12 cellular contexts compared by ENCODE assay signal in the genomic region with DNA sequence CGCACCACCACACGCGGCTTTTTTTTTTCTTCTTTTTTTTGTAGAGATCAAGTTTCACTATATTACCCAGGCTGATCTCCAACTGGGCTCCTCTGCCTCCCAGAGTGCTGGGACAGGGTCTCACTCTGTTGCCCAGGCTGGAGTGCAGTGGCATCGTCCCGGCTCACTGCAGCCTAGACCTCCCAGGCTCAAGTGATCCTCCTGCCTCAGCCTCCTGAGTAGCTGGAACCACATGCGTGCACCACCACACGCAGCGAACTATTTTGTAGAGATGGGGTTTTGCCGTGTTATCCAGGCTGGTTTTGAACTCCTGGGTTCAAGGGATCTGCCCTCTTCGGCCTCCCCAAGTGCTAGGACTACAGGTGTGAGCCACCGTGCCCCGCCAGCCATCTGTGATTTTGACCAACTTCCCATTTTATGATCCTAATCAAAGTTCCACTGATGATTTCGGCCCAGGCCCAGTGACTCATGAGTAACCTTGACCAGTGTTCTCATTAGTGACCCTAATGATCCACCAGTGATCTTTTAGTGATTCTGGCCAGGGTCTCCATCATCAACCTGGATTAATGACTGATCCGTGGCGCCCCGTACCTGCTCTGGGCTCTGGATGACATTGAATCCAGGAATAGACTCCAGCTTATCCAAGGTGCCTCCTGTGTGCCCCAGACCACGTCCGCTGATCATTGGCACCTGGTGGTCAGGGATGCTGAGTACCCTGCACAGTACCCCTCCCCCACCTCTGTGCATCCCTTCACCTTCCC. TPM values are rescaled to one million over a fixed set of nuclear protein-coding genes. Genes with fewer than 3 reads are reported as not detected.
A peak's percentile ranks its signal among the peaks of the same experiment; 100 is the strongest.
DNase-seq lines count a peak whose midpoint lies in the region; ATAC-seq and TF ChIP-seq lines count a peak whose summit lies in the region.
"Had no signal": no experiment of that assay in that cellular context is flagged by ENCODE, and none has a peak within 500 bp of the region (broad histone marks: within the 10 kb centered on the region; RNA-seq: fewer than 3 reads in every experiment).

No MANE protein-coding gene starts in this region.

- H3K23me2 ChIP-seq in H9 (ENCODE audit: insufficient read length, low read depth, low read length, poor library complexity, severe bottlenecking), result peaks cover 21% of the 10 kb centered on the region

- H4K8ac ChIP-seq in H9 (replicated peaks; ENCODE audit: insufficient read length, low read depth, low read length), result no peak overlapping the region

- POLR2A ChIA-PET in WTC11 (lab: Charles Lee), result interaction anchor here (0.5 to 0.7 kb wide), 3 partner anchors 8 to 44 kb away, joined by 3 to 6 read pairs (median 4); no protein-coding TSS in a partner anchor

- no peak overlapping the region for H2BK20ac ChIP-seq in H9 (ENCODE audit: low read depth, low read length, poor library complexity, severe bottlenecking)

- CTCF ChIA-PET in WTC11 (lab: Charles Lee), result interaction anchor here (1.3 to 2.4 kb wide), 3 partner anchors 34 to 172 kb away, joined by 3 to 9 read pairs (median 6); a partner anchor contains a TSS

- H2BK5ac ChIP-seq in H9 (ENCODE audit: insufficient read length, low read length), result no peak overlapping the region

- H3K36me3 Mint-ChIP-seq in activated T-cell treated with anti-CD3 and anti-CD28 coated beads, Interleukin-2, amount 50 U/mL, for 4 hours (ENCODE audit: insufficient read depth), result peaks cover 7% of the 10 kb centered on the region
- H3K36me3 Mint-ChIP-seq in WTC11, result no peaks in the 10 kb centered on the region
- H3K36me3 Mint-ChIP-seq in H9 (ENCODE audit: insufficient read depth in 1 of 3, low read depth in 3 of 3), result peaks cover 2 to 11% (median 10%) of the 10 kb centered on the region in 3 experiments; a peak in 5 of 7 replicates

- H3K27ac ChIP-seq in stomach smooth muscle (ENCODE audit: low read length), result peak overlapping the region; percentile 6
- H3K27ac ChIP-seq in H9 (ENCODE audit: insufficient read length, low read depth, low read length), result no peak overlapping the region

- H2BK15ac ChIP-seq in H9 (ENCODE audit: low read depth, low read length), result no peak overlapping the region

- H3K4me2 ChIP-seq in H9 (ENCODE audit: insufficient read depth, insufficient read length, low read length), result no peak overlapping the region

- no peak for DNase-seq in activated T-cell treated with anti-CD3 and anti-CD28 coated beads, Interleukin-2, amount 50 U/mL, for 4 hours
- DNase-seq in activated T-cell treated with anti-CD3 and anti-CD28 coated beads for 4 hours (no peak), WTC11 (ENCODE audit: low spot score) (no peak), left lobe of liver (ENCODE audit: low spot score) (peak; percentile 48), hepatic stellate cell (ENCODE audit: low spot score) (no peak), retina (no peak), H9 (no peak)
- DNase-seq: activated CD4-positive, alpha-beta T cell treated with anti-CD3 and anti-CD28 coated beads, Interleukin-2, amount 50 U/mL, for 48 hours; NCI-H1436 had no signal

- H3K14ac ChIP-seq in H9 (ENCODE audit: insufficient read depth, low read length), result no peak overlapping the region

- H3K18ac ChIP-seq in H9 (ENCODE audit: insufficient read length, low read depth, low read length), result no peak overlapping the region

- H2AK5ac ChIP-seq in H9 (ENCODE audit: insufficient read length, low read length), result no peak overlapping the region

- H3K9ac ChIP-seq in stomach smooth muscle (ENCODE audit: low read length in 2 of 2), result no peak overlapping the region
- no peak overlapping the region for H3K9ac ChIP-seq in H9 (ENCODE audit: extremely low read depth, insufficient read length, low read length)

- H3K27me3 Mint-ChIP-seq in activated T-cell treated with anti-CD3 and anti-CD28 coated beads, Interleukin-2, amount 50 U/mL, for 4 hours (ENCODE audit: low read depth), result no peaks in the 10 kb centered on the region
- peaks cover 64% of the 10 kb centered on the region for H3K27me3 Mint-ChIP-seq in WTC11 (ENCODE audit: low read depth)
- H3K27me3 Mint-ChIP-seq in H9 (ENCODE audit: low read depth), result peaks cover 60% of the 10 kb centered on the region

- no peak overlapping the region for H4K5ac ChIP-seq in H9 (ENCODE audit: insufficient read length, low read depth, low read length)

- peak overlapping the region; percentile 80 for H3K4me3 Mint-ChIP-seq in activated T-cell treated with anti-CD3 and anti-CD28 coated beads, Interleukin-2, amount 50 U/mL, for 4 hours
- peak overlapping the region; percentile 25 for H3K4me3 Mint-ChIP-seq in WTC11
- peak overlapping the region in 1 of 2 experiments; percentile 79; a peak in 2 of 5 replicates for H3K4me3 Mint-ChIP-seq in H9

- TF ChIP-seq CTCF in WTC11 (IDR thresholded peaks at IDR 0.05) (no peak), H9 (conservative IDR thresholded peaks at IDR 0.05) (no peak)

- H2AFZ ChIP-seq in H9 (ENCODE audit: low read length), result no peak overlapping the region

- peaks cover 37% of the 10 kb centered on the region for H3K4me1 Mint-ChIP-seq in activated T-cell treated with anti-CD3 and anti-CD28 coated beads, Interleukin-2, amount 50 U/mL, for 4 hours (ENCODE audit: low read depth)
- H3K4me1 Mint-ChIP-seq in WTC11, result peaks cover 18% of the 10 kb centered on the region
- H3K4me1 Mint-ChIP-seq in H9, result peaks cover 13 to 21% of the 10 kb centered on the region in 2 experiments

- H3K79me2 ChIP-seq in H9 (ENCODE audit: insufficient read depth, low read length), result no peaks in the 10 kb centered on the region

- no peak overlapping the region for H4K91ac ChIP-seq in H9 (ENCODE audit: insufficient read length, low read depth, low read length)

- H3K79me1 ChIP-seq in H9 (ENCODE audit: insufficient read depth, low read depth, low read length, poor library complexity, severe bottlenecking), result no peaks in the 10 kb centered on the region

- H3K4me1 ChIP-seq in stomach smooth muscle (ENCODE audit: control insufficient read depth, insufficient read depth, low read length), result peaks cover 65% of the 10 kb centered on the region
- H3K4me1 ChIP-seq in H9 (ENCODE audit: insufficient read depth, low read length), result peaks cover 3% of the 10 kb centered on the region; the same call in 1 of the 2 replicates

- WGBS in H9 (ENCODE audit: extremely low coverage, insufficient read length, low lambda C conversion rate), result no CpG with 5 or more reads among the region's 18 CpGs

- no peak for ATAC-seq in activated T-cell treated with anti-CD3 and anti-CD28 coated beads, Interleukin-2, amount 50 U/mL, for 4 hours
- ATAC-seq in WTC11 (no peak), left lobe of liver (no peak)

- no peak overlapping the region for H3K27ac Mint-ChIP-seq in WTC11
- no peak overlapping the region for H3K27ac Mint-ChIP-seq in H9

- H3K9me3 ChIP-seq in stomach smooth muscle (ENCODE audit: control insufficient read depth in 2 of 2, low read length in 2 of 2) (no peaks in the 10 kb centered on the region), H9 (ENCODE audit: control insufficient read depth, low read depth, low read length) (no peaks in the 10 kb centered on the region)

- H3K4ac ChIP-seq in H9 (ENCODE audit: low read depth, low read length), result no peak overlapping the region

- H4K20me1 ChIP-seq in H9 (ENCODE audit: control insufficient read depth, insufficient read depth, insufficient read length), result no peaks in the 10 kb centered on the region

- no peak overlapping the region for H3T11ph ChIP-seq in H9 (ENCODE audit: low read length)

- H3K56ac ChIP-seq in H9 (ENCODE audit: insufficient read length, low read depth, low read length), result no peak overlapping the region

- H2BK12ac ChIP-seq in H9 (ENCODE audit: insufficient read length, low read depth, low read length), result no peak overlapping the region

- H2BK120ac ChIP-seq in H9 (ENCODE audit: low read depth, low read length, poor library complexity, severe bottlenecking), result no peak overlapping the region

- H3K4me3 ChIP-seq in stomach smooth muscle (ENCODE audit: low read length in 2 of 2), result peak overlapping the region in 1 of 2 donors; percentile 8

- H3K23ac ChIP-seq in H9 (ENCODE audit: insufficient read length, low read depth, low read length), result no peak overlapping the region

- H3K27me3 ChIP-seq in stomach smooth muscle (ENCODE audit: control insufficient read depth in 1 of 2, insufficient read depth in 2 of 2, low read length in 2 of 2), result peaks cover 13 to 43% of the 10 kb centered on the region in 2 donors
- peaks cover 37% of the 10 kb centered on the region; the same call in 1 of the 2 replicates for H3K27me3 ChIP-seq in H9 (ENCODE audit: insufficient read depth, low read length)

- H3K9me3 Mint-ChIP-seq in activated T-cell treated with anti-CD3 and anti-CD28 coated beads, Interleukin-2, amount 50 U/mL, for 4 hours, result no peaks in the 10 kb centered on the region
- H3K9me3 Mint-ChIP-seq in WTC11, result no peaks in the 10 kb centered on the region
- no peaks in the 10 kb centered on the region; a peak in 1 of 5 replicates for H3K9me3 Mint-ChIP-seq in H9

- peaks cover 0 to 7% of the 10 kb centered on the region in 2 donors for H3K36me3 ChIP-seq in stomach smooth muscle (ENCODE audit: control insufficient read depth in 2 of 2, insufficient read depth in 2 of 2, low read length in 2 of 2)

RNA-seq across cellular contexts. Expression of a gene that starts 1.7 kb away (rescaled TPM):
- total RNA-seq in activated T-cell treated with anti-CD3 and anti-CD28 coated beads, Interleukin-2, amount 50 U/mL, for 4 hours, result 100 to 1,000 TPM in 1 of 3 donors, 10 to 100 TPM in 2; 64.4 to 103 (median 66.1) TPM
- total RNA-seq in WTC11 (2021) (1.2 to 1.8 TPM (median 1.5 TPM) in 3 replicates), left lobe of liver (80.0 TPM), H9 (2021) (0.61 and 1.0 TPM in 2 replicates)

RNA-seq across cellular contexts. Expression of a gene that starts 2.7 kb away (rescaled TPM):
- 10 to 100 TPM; 12.7 to 14.4 (median 14.2) TPM for total RNA-seq in activated T-cell treated with anti-CD3 and anti-CD28 coated beads, Interleukin-2, amount 50 U/mL, for 4 hours
- total RNA-seq in WTC11 (2021) (1.5 to 5.5 TPM in 2 of 3 replicates, not detected in the other), left lobe of liver (not detected), H9 (2021) (3.3 and 3.4 TPM in 2 replicates)

RNA-seq across cellular contexts. Expression of a gene that starts 17.6 kb away (rescaled TPM):
- total RNA-seq in activated T-cell treated with anti-CD3 and anti-CD28 coated beads, Interleukin-2, amount 50 U/mL, for 4 hours, result 1 to 10 TPM; 5.4 to 7.4 (median 6.4) TPM
- total RNA-seq in WTC11 (2021), result not detected in 3 replicates
- 0.05 TPM for total RNA-seq in left lobe of liver
- total RNA-seq in H9 (2021), result not detected in 2 replicates
- total RNA-seq: dermis microvascular lymphatic vessel endothelial cell, RPMI7951 had no signal

RNA-seq across cellular contexts. Expression of a gene that starts 20.1 kb away (rescaled TPM):
- total RNA-seq in activated T-cell treated with anti-CD3 and anti-CD28 coated beads, Interleukin-2, amount 50 U/mL, for 4 hours, result 100 to 1,000 TPM; 152 to 175 (median 156) TPM
- total RNA-seq in WTC11 (2021), result 69.8 to 78.4 TPM (median 70.3 TPM) in 3 replicates
- 18.8 TPM for total RNA-seq in left lobe of liver
- total RNA-seq in H9 (2021), result 76.2 and 78.1 TPM in 2 replicates

RNA-seq across cellular contexts. Expression of a gene that starts 20.6 kb away (rescaled TPM):
- total RNA-seq in activated T-cell treated with anti-CD3 and anti-CD28 coated beads, Interleukin-2, amount 50 U/mL, for 4 hours, result 10 to 100 TPM; 68.7 to 79.9 (median 72.2) TPM
- total RNA-seq in WTC11 (2021), result 38.1 to 43.7 TPM (median 39.8 TPM) in 3 replicates
- 50.2 TPM for total RNA-seq in left lobe of liver
- 43.6 and 46.0 TPM in 2 replicates for total RNA-seq in H9 (2021)

Comparison
In these comparisons a context has a peak if more than half of its experiments do, and no peak if none do; other contexts are left out.
1. RNA of a gene that starts 1.7 kb away (total RNA-seq): 80.0 TPM in left lobe of liver (single experiment) and 64.4 to 103 TPM in activated T-cell treated with anti-CD3 and anti-CD28 coated beads, Interleukin-2, amount 50 U/mL, for 4 hours; 1.2 to 1.8 TPM in WTC11 and 0.61 to 1.0 TPM in H9; every median in the first group is over 10 times any median in the second.